21 cellular contexts compared by ENCODE assay signal in genomic region chr20:19738936-19739335, GRCh38. TPM values are rescaled to one million over a fixed set of nuclear protein-coding genes. Genes with fewer than 3 reads are reported as not detected.
A peak's percentile ranks its signal among the peaks of the same experiment; 100 is the strongest.
DNase-seq lines count a peak whose midpoint lies in the region; ATAC-seq, FAIRE-seq and TF ChIP-seq lines count a peak whose summit lies in the region.
"Had no signal": no experiment of that assay in that cellular context is flagged by ENCODE, and none has a peak within 500 bp of the region (broad histone marks: within the 10 kb centered on the region; RNA-seq: fewer than 3 reads in every experiment).

No MANE protein-coding gene starts in this region.

- no peaks in the 10 kb centered on the region for H4K20me1 ChIP-seq in astrocyte (ENCODE audit: insufficient read depth, low read length)

- peaks cover 3% of the 10 kb centered on the region for H3K27me3 ChIP-seq in astrocyte (ENCODE audit: insufficient read depth, low read length)
- no peaks in the 10 kb centered on the region for H3K27me3 ChIP-seq in esophagus squamous epithelium
- H3K27me3 ChIP-seq in mucosa of rectum (ENCODE audit: control insufficient read depth in 2 of 2, insufficient read depth in 2 of 2, low read length in 2 of 2), result no peaks in the 10 kb centered on the region
- no peaks in the 10 kb centered on the region for H3K27me3 ChIP-seq in testis
- no peaks in the 10 kb centered on the region for H3K27me3 ChIP-seq in prostate gland (replicated peaks; ENCODE audit: insufficient read depth)

- H3K4me3 ChIP-seq in astrocyte (ENCODE audit: insufficient read depth, low read depth, low read length), result no peak overlapping the region
- H3K4me3 ChIP-seq in esophagus squamous epithelium, result no peak overlapping the region
- H3K4me3 ChIP-seq in mucosa of rectum (ENCODE audit: low read length in 2 of 2), result no peak overlapping the region
- H3K4me3 ChIP-seq in testis, result no peak overlapping the region
- no peak overlapping the region for H3K4me3 ChIP-seq in prostate gland
- H3K4me3 ChIP-seq: SK-N-MC had no signal

- H3K4me3 Mint-ChIP-seq in astrocyte (ENCODE audit: unreplicated experiment), result no peak overlapping the region
- H3K4me3 Mint-ChIP-seq: CD14-positive monocyte had no signal

- intact Hi-C loops in esophagus squamous epithelium (cut with DNase I) (no loop called here), testis (cut with DNase I; ENCODE audit: low total_unique reads) (no loop called here), prostate gland (cut with DNase I) (no loop called here)

- H3K9me3 ChIP-seq in astrocyte (ENCODE audit: insufficient read depth, low read depth, low read length), result no peaks in the 10 kb centered on the region
- H3K9me3 ChIP-seq in esophagus squamous epithelium, result no peaks in the 10 kb centered on the region
- no peaks in the 10 kb centered on the region for H3K9me3 ChIP-seq in mucosa of rectum (ENCODE audit: control insufficient read depth in 2 of 2, low read length in 2 of 2)
- H3K9me3 ChIP-seq in testis, result no peaks in the 10 kb centered on the region
- no peaks in the 10 kb centered on the region for H3K9me3 ChIP-seq in prostate gland

- ATAC-seq in HG02981 (IDR thresholded peaks at IDR 0.05; ENCODE audit: unreplicated experiment) (no peak), GM21367 (IDR thresholded peaks at IDR 0.05; ENCODE audit: unreplicated experiment) (no peak)
- ATAC-seq: Panc1 had no signal

- TF ChIP-seq POLR2A in esophagus squamous epithelium (IDR thresholded peaks at IDR 0.05) (no peak), testis (IDR thresholded peaks at IDR 0.05) (no peak), prostate gland (IDR thresholded peaks at IDR 0.05) (no peak)

- H3K27ac Mint-ChIP-seq in astrocyte (ENCODE audit: unreplicated experiment), result no peak overlapping the region

- H3K27me3 Mint-ChIP-seq in astrocyte (ENCODE audit: low read depth, unreplicated experiment), result no peaks in the 10 kb centered on the region

- DNase-seq in HT1080 (ENCODE audit: low read depth), result peak; percentile 41
- peak; percentile 52 for DNase-seq in astrocyte (ENCODE audit: low read depth)
- DNase-seq in esophagus squamous epithelium (lab: John Stamatoyannopoulos, UW), result no peak
- no peak for DNase-seq in testis
- DNase-seq in prostate gland (ENCODE audit: low spot score), result no peak
- DNase-seq: COR-L47, Karpas-422, MM.1S, NCI-H1092 treated with DMSO at 0.1 percent for 48 hours, NCI-H1694, NCI-H2227 treated with DMSO at 0.1 percent for 48 hours, NCI-H524, Right ventricle myocardium superior had no signal

- peaks cover 28% of the 10 kb centered on the region for H3K4me1 Mint-ChIP-seq in astrocyte (ENCODE audit: low read depth, unreplicated experiment)

- no peaks in the 10 kb centered on the region for H3K79me2 ChIP-seq in astrocyte (ENCODE audit: insufficient read depth, low read length)

- no peak overlapping the region for H2AFZ ChIP-seq in astrocyte (ENCODE audit: low read depth, low read length)

- WGBS in esophagus squamous epithelium, 2 donors, result 77 to 80% methylated on average over 5 of the region's 5 CpGs
- WGBS in testis, 2 donors, result 70 to 93% methylated on average over 5 of the region's 5 CpGs
- 84% methylated on average over 5 of the region's 5 CpGs for WGBS in prostate gland

- no peak overlapping the region for H3K27ac ChIP-seq in astrocyte (ENCODE audit: low read depth, low read length)
- H3K27ac ChIP-seq in esophagus squamous epithelium, result peak overlapping the region; percentile 6 to 90 (median 84)
- peak overlapping the region; percentile 23 to 32 for H3K27ac ChIP-seq in mucosa of rectum (ENCODE audit: low read depth in 2 of 2, low read length in 2 of 2)
- no peak overlapping the region for H3K27ac ChIP-seq in testis
- no peak overlapping the region for H3K27ac ChIP-seq in prostate gland
- H3K27ac ChIP-seq: SK-N-MC had no signal

- no peak overlapping the region for H3K4me2 ChIP-seq in astrocyte (ENCODE audit: low read length)

- no peak for FAIRE-seq in astrocyte (lab: Jason Lieb, UNC)
- FAIRE-seq: GM12892, H54 had no signal

- peaks cover 15% of the 10 kb centered on the region for H3K4me1 ChIP-seq in astrocyte (ENCODE audit: insufficient read depth, low read length)
- H3K4me1 ChIP-seq in esophagus squamous epithelium, result peaks cover 18 to 56% (median 19%) of the 10 kb centered on the region in 3 donors
- H3K4me1 ChIP-seq in mucosa of rectum (ENCODE audit: control insufficient read depth in 2 of 2, insufficient read depth in 2 of 2, low read length in 2 of 2), result peaks cover 9 to 35% of the 10 kb centered on the region in 2 donors
- no peaks in the 10 kb centered on the region for H3K4me1 ChIP-seq in testis
- no peaks in the 10 kb centered on the region for H3K4me1 ChIP-seq in prostate gland (replicated peaks)

- H3K9ac ChIP-seq in astrocyte (ENCODE audit: low read length) (no peak overlapping the region), mucosa of rectum (ENCODE audit: low read depth in 1 of 2, low read length in 2 of 2) (no peak overlapping the region)

- TF ChIP-seq CTCF in astrocyte (IDR thresholded peaks at IDR 0.05; ENCODE audit: insufficient read depth, low read depth, low read length) (no peak), esophagus squamous epithelium (IDR thresholded peaks at IDR 0.05) (no peak), testis (IDR thresholded peaks at IDR 0.05) (no peak), prostate gland (IDR thresholded peaks at IDR 0.05) (no peak)

- no peaks in the 10 kb centered on the region for H3K36me3 Mint-ChIP-seq in astrocyte (ENCODE audit: low read depth, unreplicated experiment)

- H3K9me3 Mint-ChIP-seq in astrocyte (ENCODE audit: unreplicated experiment), result no peaks in the 10 kb centered on the region
- H3K9me3 Mint-ChIP-seq: CD14-positive monocyte had no signal

- no peaks in the 10 kb centered on the region for H3K36me3 ChIP-seq in astrocyte (ENCODE audit: insufficient read depth, low read length)
- H3K36me3 ChIP-seq in esophagus squamous epithelium, result no peaks in the 10 kb centered on the region
- H3K36me3 ChIP-seq in mucosa of rectum (ENCODE audit: control insufficient read depth in 2 of 2, insufficient read depth in 2 of 2, low read length in 2 of 2), result no peaks in the 10 kb centered on the region
- no peaks in the 10 kb centered on the region for H3K36me3 ChIP-seq in testis (ENCODE audit: low read depth, missing control alignments)
- no peaks in the 10 kb centered on the region for H3K36me3 ChIP-seq in prostate gland

RNA-seq across cellular contexts. Expression of gene RIN2, which starts 19.1 kb away (rescaled TPM):
- total RNA-seq in HT1080 (2014; rRNA removed; shearing (Covaris generic)), result 65.7 and 66.1 TPM in 2 replicates
- polyA plus RNA-seq in HT1080 (2015; cell fraction: cytosol; rRNA removed), result 27.4 and 27.8 TPM in 2 replicates
- polyA plus RNA-seq in HT1080 (2015; cell fraction: nucleus; rRNA removed), result 29.8 and 34.0 TPM in 2 replicates
- total RNA-seq in astrocyte (21.2 and 22.8 TPM in 2 replicates), esophagus squamous epithelium (10 to 100 TPM; 29.5 to 77.4 (median 50.8) TPM), testis (10 to 100 TPM; 16.0 to 29.2 TPM), prostate gland (10 to 100 TPM; 50.4 to 77.9 TPM)
- 9.1 TPM for polyA plus RNA-seq in testis (ENCODE audit: insufficient read depth, low read depth, low replicate concordance)

Comparison
In these comparisons a context has a peak if more than half of its experiments do, and no peak if none do; other contexts are left out.
1. DNase-seq: peak in HT1080 (single experiment) and astrocyte (single experiment); none in esophagus squamous epithelium (single experiment), testis (single experiment) and prostate gland (single experiment).
2. H3K27ac ChIP-seq: peak in esophagus squamous epithelium (4 of 4) and mucosa of rectum (2 of 2); none in astrocyte (single experiment), testis (0 of 2) and prostate gland (0 of 2).